Comparison of ENCODE assay signal across 29 cellular contexts in genomic region chr1:182680408-182680807, GRCh38. TPM values are rescaled to one million over a fixed set of nuclear protein-coding genes. Genes with fewer than 3 reads are reported as not detected.
"Had no signal": no experiment of that assay in that cellular context is flagged by ENCODE, and none has a peak within 500 bp of the region (broad histone marks: within the 10 kb centered on the region; RNA-seq: fewer than 3 reads in every experiment).

No MANE protein-coding gene starts in this region.

- H3K27ac ChIP-seq: lower lobe of right lung, testis, tibial nerve, upper lobe of right lung, vagina had no signal

- H3K36me3 ChIP-seq: left ventricle myocardium inferior, lower lobe of right lung, spleen, tibial nerve, upper lobe of right lung, vagina had no signal

- H3K4me3 ChIP-seq: hepatocyte, left ventricle myocardium inferior, lower lobe of right lung, spleen, testis, tibial nerve, upper lobe of right lung, vagina had no signal

- FAIRE-seq: endothelial cell of umbilical vein, kidney had no signal

- H3K4me2 ChIP-seq: hepatocyte had no signal

- H3K27me3 ChIP-seq: hepatocyte, testis, upper lobe of right lung, vagina had no signal

- ATAC-seq: lower lobe of right lung; natural killer cell; sciatic nerve; stimulated activated naive B cell treated with anti-CD40 and anti-IgM and Interleukin-4, amounts not matched to agents 10 μg/mL and 1 μg/mL and 100 μg/mL, for 72 hours; upper lobe of right lung had no signal

- DNase-seq: effector CD4-positive, alpha-beta T cell; endodermal cell; foreskin melanocyte; head of caudate nucleus; kidney; left cardiac atrium; left ventricle myocardium inferior; lower lobe of right lung; natural killer cell; posterior cingulate gyrus; spleen; stimulated activated CD4-positive, alpha-beta T cell treated with anti-CD3 and anti-CD28 coated beads, Interleukin-15, amount 100 ng/mL, for 24 hours; stimulated activated CD4-positive, alpha-beta T cell treated with anti-CD3 and anti-CD28 coated beads, Interleukin-1b, Interleukin-23, amount 100 ng/mL, for 48 hours; stimulated activated CD4-positive, alpha-beta T cell treated with anti-CD3 and anti-CD28 coated beads, Interleukin-4, amount 100 ng/mL, for 24 hours; stimulated activated naive B cell treated with anti-CD40 and anti-IgM and Interleukin-4, amounts not matched to agents 10 μg/mL and 1 μg/mL and 100 μg/mL, for 72 hours; testis; upper lobe of right lung had no signal

- H3K4me1 ChIP-seq: lower lobe of right lung, testis, upper lobe of right lung, vagina had no signal

- H2AFZ ChIP-seq: hepatocyte had no signal

- H3K9me3 ChIP-seq: left ventricle myocardium inferior, lower lobe of right lung, spleen, testis, tibial nerve, upper lobe of right lung, vagina had no signal

- H3K79me2 ChIP-seq: hepatocyte had no signal

RNA-seq across cellular contexts. Expression of gene RGS8, which starts 4.0 kb away (rescaled TPM):
- total RNA-seq: endothelial cell of umbilical vein, hepatocyte, kidney, lower lobe of right lung, mesothelial cell of epicardium, myocyte, natural killer cell, osteocyte, pulmonary artery endothelial cell, skeletal muscle tissue, subcutaneous adipose tissue, tibial nerve, upper lobe of right lung, vagina had no signal
- polyA plus RNA-seq: endothelial cell of umbilical vein, esophagus, hepatocyte had no signal
